12 cellular contexts compared by ENCODE assay signal in genomic region chr11:67099841-67100324, GRCh38. TPM values are rescaled to one million over a fixed set of nuclear protein-coding genes. Genes with fewer than 3 reads are reported as not detected.
A peak's percentile ranks its signal among the peaks of the same experiment; 100 is the strongest.
DNase-seq lines count a peak whose midpoint lies in the region; ATAC-seq, FAIRE-seq and TF ChIP-seq lines count a peak whose summit lies in the region.
"Had no signal": no experiment of that assay in that cellular context is flagged by ENCODE, and none has a peak within 500 bp of the region (broad histone marks: within the 10 kb centered on the region; RNA-seq: fewer than 3 reads in every experiment).

No MANE protein-coding gene starts in this region.

- no peak overlapping the region for H3K4me3 Mint-ChIP-seq in CD4-positive, CD25-positive, alpha-beta regulatory T cell

- dilution Hi-C loops in endothelial cell of umbilical vein (cut with MboI; ENCODE audit: extremely low pct_ligation_motif_present, low sequenced_read_pairs), result no loop called here

- peak overlapping the region; percentile 84 to 92 (median 89) for H3K27ac Mint-ChIP-seq in CD4-positive, CD25-positive, alpha-beta regulatory T cell

- H3K79me2 ChIP-seq in Karpas-422 (ENCODE audit: low read length), result no peaks in the 10 kb centered on the region
- H3K79me2 ChIP-seq in endothelial cell of umbilical vein (ENCODE audit: control insufficient read depth, insufficient read depth, low read length), result no peaks in the 10 kb centered on the region

- POLR2A ChIA-PET in endothelial cell of umbilical vein (lab: Charles Lee), result interaction anchor here (0.6 kb wide), 1 partner anchor 39 kb away, joined by 3 read pairs; no protein-coding TSS in a partner anchor

- no peak for FAIRE-seq in endothelial cell of umbilical vein (lab: Jason Lieb, UNC)

- no TSS peak for BruUV-seq in endothelial cell of umbilical vein (replicated peaks; lab: Mats Ljungman, UMichigan)

- H3K9ac ChIP-seq in Karpas-422 (ENCODE audit: low read length), result no peak overlapping the region
- H3K9ac ChIP-seq in endothelial cell of umbilical vein (replicated peaks; ENCODE audit: extremely low read depth, insufficient read depth, low read length), result no peak overlapping the region

- H3K4me1 Mint-ChIP-seq in CD4-positive, CD25-positive, alpha-beta regulatory T cell, result peaks cover 0 to 30% (median 8%) of the 10 kb centered on the region in 4 donors

- ATAC-seq in CD4-positive, CD25-positive, alpha-beta regulatory T cell (ENCODE audit: low read depth in 2 of 2), result peak in 1 of 2 donors; percentile 17
- ATAC-seq in GM19023 (IDR thresholded peaks at IDR 0.05; ENCODE audit: unreplicated experiment), result peak; percentile 64

- H3K27me3 ChIP-seq in CD4-positive, CD25-positive, alpha-beta regulatory T cell (ENCODE audit: control insufficient read depth, insufficient read depth, low read length), result no peaks in the 10 kb centered on the region
- no peaks in the 10 kb centered on the region for H3K27me3 ChIP-seq in Karpas-422 (ENCODE audit: low read length)
- H3K27me3 ChIP-seq in endothelial cell of umbilical vein (ENCODE audit: control insufficient read depth in 2 of 2, insufficient read depth in 2 of 2, low read length in 2 of 2), result peaks cover 0 to 2% of the 10 kb centered on the region in 2 experiments
- H3K27me3 ChIP-seq in HAP-1 (ENCODE audit: low read depth), result no peaks in the 10 kb centered on the region

- DNase-seq in CD4-positive, CD25-positive, alpha-beta regulatory T cell, result peak in 1 of 3 donors; percentile 16
- no peak for DNase-seq in Karpas-422
- no peak for DNase-seq in endothelial cell of umbilical vein (ENCODE audit: low read depth, low spot score)
- DNase-seq in dedifferentiated amniotic fluid mesenchymal stem cell (ENCODE audit: extremely low spot score), result no peak
- no peak for DNase-seq in activated effector memory CD4-positive, alpha-beta T cell treated with Interleukin-2 at 50 U/mL for 16 hours
- DNase-seq in HAP-1 (ENCODE audit: low spot score in 2 of 2), result no peak
- DNase-seq in foreskin fibroblast, result no peak
- DNase-seq: cerebellar nuclear complex, NCI-H146 had no signal

- H3K9me3 Mint-ChIP-seq in CD4-positive, CD25-positive, alpha-beta regulatory T cell, result no peaks in the 10 kb centered on the region

- H3K9me2 ChIP-seq in Karpas-422 (replicated peaks; ENCODE audit: insufficient read depth, low read length), result no peaks in the 10 kb centered on the region

- no peak overlapping the region for H3K27ac ChIP-seq in CD4-positive, CD25-positive, alpha-beta regulatory T cell (ENCODE audit: insufficient read depth, low read length, poor library complexity, severe bottlenecking)
- no peak overlapping the region for H3K27ac ChIP-seq in Karpas-422 (ENCODE audit: low read length)
- no peak overlapping the region for H3K27ac ChIP-seq in endothelial cell of umbilical vein (ENCODE audit: insufficient read depth, low read depth, low read length)
- H3K27ac ChIP-seq: C4-2B had no signal

- H3K9me1 ChIP-seq in endothelial cell of umbilical vein (replicated peaks; ENCODE audit: control insufficient read depth, extremely low read depth, insufficient read depth, low read length), result no peaks in the 10 kb centered on the region

- H3K27me3 Mint-ChIP-seq in CD4-positive, CD25-positive, alpha-beta regulatory T cell, result peaks cover 6% of the 10 kb centered on the region

- 0 out of 2 replicates have a peak overlapping the region, but pooled peaks have one; percentile 50 for H2AFZ ChIP-seq in Karpas-422 (ENCODE audit: low read length)
- H2AFZ ChIP-seq in endothelial cell of umbilical vein (ENCODE audit: low read depth, low read length), result peak overlapping the region; percentile 23

- CTCF ChIA-PET in endothelial cell of umbilical vein (lab: Charles Lee), result interaction anchor here (1.4 kb wide), 1 partner anchor 17 kb away, joined by 5 read pairs; no protein-coding TSS in a partner anchor

- no peaks in the 10 kb centered on the region for H3K4me1 ChIP-seq in CD4-positive, CD25-positive, alpha-beta regulatory T cell (ENCODE audit: control insufficient read depth, insufficient read depth, low read length, poor library complexity, severe bottlenecking)
- no peaks in the 10 kb centered on the region for H3K4me1 ChIP-seq in Karpas-422 (ENCODE audit: low read length)
- H3K4me1 ChIP-seq in endothelial cell of umbilical vein (ENCODE audit: control insufficient read depth, extremely low read depth, insufficient read depth, low read length), result peaks cover 4% of the 10 kb centered on the region
- H3K4me1 ChIP-seq in HAP-1, result no peaks in the 10 kb centered on the region

- peaks cover 4% of the 10 kb centered on the region for H3K36me3 Mint-ChIP-seq in CD4-positive, CD25-positive, alpha-beta regulatory T cell

- no peaks in the 10 kb centered on the region for H4K20me1 ChIP-seq in Karpas-422 (ENCODE audit: insufficient read depth, low read depth, low read length)
- H4K20me1 ChIP-seq in endothelial cell of umbilical vein (replicated peaks; ENCODE audit: control insufficient read depth, extremely low read depth, insufficient read depth, low read length), result no peaks in the 10 kb centered on the region

- TF ChIP-seq POLR2A in endothelial cell of umbilical vein (IDR thresholded peaks at IDR 0.05; ENCODE audit: low read depth, low read length), result no peak

- TF ChIP-seq CTCF in endothelial cell of umbilical vein (IDR thresholded peaks at IDR 0.05; ENCODE audit: extremely low read depth in 1 of 2, insufficient read depth in 1 of 2, low read depth in 1 of 2, low read length in 2 of 2) (no peak), foreskin fibroblast (IDR thresholded peaks at IDR 0.05; ENCODE audit: low read depth, low read length) (no peak)

- H3K4me3 ChIP-seq in CD4-positive, CD25-positive, alpha-beta regulatory T cell (ENCODE audit: low read depth, low read length), result no peak overlapping the region
- H3K4me3 ChIP-seq in Karpas-422 (ENCODE audit: low read length) (no peak overlapping the region), endothelial cell of umbilical vein (replicated peaks in 1 of 3; ENCODE audit: insufficient read depth in 1 of 3, low read depth in 1 of 3, low read length in 3 of 3) (no peak overlapping the region), HAP-1 (no peak overlapping the region), foreskin fibroblast (ENCODE audit: low read depth in 1 of 2, low read length in 2 of 2) (no peak overlapping the region)

- no peaks in the 10 kb centered on the region for H3K36me3 ChIP-seq in CD4-positive, CD25-positive, alpha-beta regulatory T cell (ENCODE audit: control insufficient read depth, insufficient read depth, low read length)
- H3K36me3 ChIP-seq in Karpas-422 (ENCODE audit: insufficient read depth, low read length) (no peaks in the 10 kb centered on the region), endothelial cell of umbilical vein (ENCODE audit: control insufficient read depth in 2 of 2, extremely low read depth in 1 of 2, insufficient read depth in 2 of 2, low read length in 2 of 2) (no peaks in the 10 kb centered on the region), HAP-1 (replicated peaks) (no peaks in the 10 kb centered on the region)

- intact Hi-C loops in endothelial cell of umbilical vein (cut with micrococcal nuclease), result loop anchor here (5.0 kb wide), 1 partner anchor 67 kb away; no protein-coding TSS in a partner anchor

- in situ Hi-C loops in HAP-1 (cut with MboI; ENCODE audit: low sequenced_read_pairs), result no loop called here

- H3K4me2 ChIP-seq in Karpas-422 (ENCODE audit: low read depth, low read length, poor library complexity, severe bottlenecking) (no peak overlapping the region), endothelial cell of umbilical vein (ENCODE audit: insufficient read depth, low read length) (no peak overlapping the region)

- no peaks in the 10 kb centered on the region for H3K9me3 ChIP-seq in CD4-positive, CD25-positive, alpha-beta regulatory T cell (ENCODE audit: control insufficient read depth in 2 of 2, low read length in 2 of 2)
- H3K9me3 ChIP-seq in Karpas-422 (ENCODE audit: low read length) (no peaks in the 10 kb centered on the region), endothelial cell of umbilical vein (replicated peaks; ENCODE audit: control insufficient read depth, insufficient read depth, low read length) (no peaks in the 10 kb centered on the region), HAP-1 (no peaks in the 10 kb centered on the region)

TF ChIP-seq in endothelial cell of umbilical vein, 7 proteins besides CTCF, POLR2A, EP300 and RAD21 (continues in another document):
- no peak for TF ChIP-seq POLR2AphosphoS5 (IDR thresholded peaks at IDR 0.05; ENCODE audit: insufficient read depth, low read depth, low read length)
- TF ChIP-seq JUN (IDR thresholded peaks at IDR 0.05; ENCODE audit: borderline replicate concordance, insufficient read depth, insufficient read length, low read depth), result no peak
- TF ChIP-seq EZH2 (IDR thresholded peaks at IDR 0.05; ENCODE audit: borderline replicate concordance, low read depth, low read length, severe bottlenecking), result no peak
- no peak for TF ChIP-seq FOS (IDR thresholded peaks at IDR 0.05; ENCODE audit: borderline replicate concordance, insufficient read depth, low read length)

RNA-seq across cellular contexts. Expression of gene KDM2A, which starts 19.2 kb away (rescaled TPM):
- 346 TPM for total RNA-seq in CD4-positive, CD25-positive, alpha-beta regulatory T cell
- 10 to 100 TPM; 10.7 to 14.4 (median 11.8) TPM for polyA plus RNA-seq in CD4-positive, CD25-positive, alpha-beta regulatory T cell
- total RNA-seq in Karpas-422 (2014; rRNA removed; shearing (Covaris generic); ENCODE audit: low replicate concordance), result 44.7 and 55.8 TPM in 2 replicates
- 69.9 and 79.5 TPM in 2 replicates for total RNA-seq in endothelial cell of umbilical vein
- 72.2 and 73.3 TPM in 2 replicates for polyA plus RNA-seq in endothelial cell of umbilical vein
- 54.1 and 54.5 TPM in 2 replicates for polyA plus RNA-seq in endothelial cell of umbilical vein (2011; cell fraction: cytosol; rRNA removed)
- polyA plus RNA-seq in endothelial cell of umbilical vein (2011; cell fraction: nucleus; rRNA removed), result 234 and 254 TPM in 2 replicates
- 49.4 and 54.2 TPM in 2 replicates for polyA plus RNA-seq in endothelial cell of umbilical vein (2012)
- polyA minus RNA-seq in endothelial cell of umbilical vein, result 127 and 154 TPM in 2 replicates
- 47.1 TPM for polyA minus RNA-seq in endothelial cell of umbilical vein (2011; cell fraction: cytosol; rRNA and poly(A)+ RNA removed)
- 113 and 127 TPM in 2 replicates for polyA minus RNA-seq in endothelial cell of umbilical vein (2011; cell fraction: nucleus; rRNA and poly(A)+ RNA removed)

RNA-seq across cellular contexts. Expression of gene RHOD, which starts 43.2 kb away (rescaled TPM):
- not detected for total RNA-seq in CD4-positive, CD25-positive, alpha-beta regulatory T cell
- under 1 TPM in 3 of 4 donors, not detected in 1; 0.63 to 0.78 (median 0.72) TPM for polyA plus RNA-seq in CD4-positive, CD25-positive, alpha-beta regulatory T cell
- total RNA-seq in Karpas-422 (2014; rRNA removed; shearing (Covaris generic); ENCODE audit: low replicate concordance), result not detected in 2 replicates
- 10.5 and 10.6 TPM in 2 replicates for total RNA-seq in endothelial cell of umbilical vein
- polyA plus RNA-seq in endothelial cell of umbilical vein, result 17.9 and 26.0 TPM in 2 replicates
- 7.9 and 13.0 TPM in 2 replicates for polyA plus RNA-seq in endothelial cell of umbilical vein (2011; cell fraction: cytosol; rRNA removed)
- polyA plus RNA-seq in endothelial cell of umbilical vein (2011; cell fraction: nucleus; rRNA removed), result 3.2 and 4.0 TPM in 2 replicates
- polyA plus RNA-seq in endothelial cell of umbilical vein (2012), result 8.9 and 19.2 TPM in 2 replicates
- 5.2 and 5.9 TPM in 2 replicates for polyA minus RNA-seq in endothelial cell of umbilical vein
- 21.8 TPM for polyA minus RNA-seq in endothelial cell of umbilical vein (2011; cell fraction: cytosol; rRNA and poly(A)+ RNA removed)
- polyA minus RNA-seq in endothelial cell of umbilical vein (2011; cell fraction: nucleus; rRNA and poly(A)+ RNA removed), result 1.1 and 2.9 TPM in 2 replicates
- total RNA-seq: T-helper 2 cell treated with Interferon-gamma antibody and Interleukin-4, amounts not matched to agents 100 ng/mL and 5 ng/mL, for 36 hours had no signal
